Comparison of ENCODE assay signal across 1 cellular context in genomic region chr4:123997116-123997515, GRCh38.
TF ChIP-seq lines count a peak whose summit lies in the region.

No MANE protein-coding gene starts in this region.

TF ChIP-seq in GM23338, 12 proteins besides CTCF, POLR2A, EP300 and RAD21 (continued from another document):
- TF ChIP-seq ZNF462 (CRISPR knock-in tag; IDR thresholded peaks at IDR 0.05) (no peak), EZH2 (IDR thresholded peaks at IDR 0.05; ENCODE audit: low read depth, unreplicated experiment) (no peak), ETS1 (IDR thresholded peaks at IDR 0.05) (no peak), ZNF331 (CRISPR knock-in tag; IDR thresholded peaks at IDR 0.05; ENCODE audit: low read depth) (no peak), EZH2phosphoT487 (IDR thresholded peaks at IDR 0.05; ENCODE audit: unreplicated experiment) (no peak)
